ENCODE assay signal across 8 cellular contexts in genomic region chr5:72818866-72819534, GRCh38. TPM values are rescaled to one million over a fixed set of nuclear protein-coding genes. Genes with fewer than 3 reads are reported as not detected.
DNase-seq lines count a peak whose midpoint lies in the region; ATAC-seq and TF ChIP-seq lines count a peak whose summit lies in the region.

No MANE protein-coding gene starts in this region.

- DNase-seq in DMS79 treated with DMSO at 0.1 percent for 48 hours (lab: John Stamatoyannopoulos, UW), result peak; percentile 7
- DNase-seq in DMS79 (lab: John Stamatoyannopoulos, UW), result no peak
- DNase-seq in SJSA1 (ENCODE audit: low read depth in 1 of 2, low spot score in 2 of 2), result peak; percentile 53 to 59
- peak; percentile 37 to 84 (median 54) for DNase-seq in adrenal gland
- peak; percentile 83 for DNase-seq in right atrium auricular region (ENCODE audit: low spot score)
- peak; percentile 50 for DNase-seq in putamen (ENCODE audit: low spot score)

- peaks cover 8% of the 10 kb centered on the region for H3K36me3 ChIP-seq in SJSA1
- no peaks in the 10 kb centered on the region for H3K36me3 ChIP-seq in adrenal gland (replicated peaks in 1 of 2)
- no peaks in the 10 kb centered on the region for H3K36me3 ChIP-seq in right atrium auricular region

- H3K27me3 ChIP-seq in SJSA1 (replicated peaks) (no peaks in the 10 kb centered on the region), adrenal gland (no peaks in the 10 kb centered on the region), right atrium auricular region (no peaks in the 10 kb centered on the region)

- H3K4me3 ChIP-seq in SJSA1, result no peak overlapping the region
- H3K4me3 ChIP-seq in adrenal gland, result no peak overlapping the region
- H3K4me3 ChIP-seq in right atrium auricular region, result no peak overlapping the region

- H3K4me1 ChIP-seq in SJSA1 (replicated peaks), result peaks cover 29% of the 10 kb centered on the region
- peaks cover 7 to 45% of the 10 kb centered on the region in 2 donors for H3K4me1 ChIP-seq in adrenal gland (replicated peaks in 1 of 2)
- peaks cover 0 to 43% of the 10 kb centered on the region in 2 donors for H3K4me1 ChIP-seq in right atrium auricular region

- peak; percentile 59 for TF ChIP-seq CTCF in LNCAP (IDR thresholded peaks at IDR 0.05)
- peak in 5 of 6 experiments; percentile 34 to 55 (median 44) for TF ChIP-seq CTCF in adrenal gland (IDR thresholded peaks at IDR 0.05)
- peak; percentile 47 to 73 for TF ChIP-seq CTCF in right atrium auricular region (IDR thresholded peaks at IDR 0.05)

- no peak for ATAC-seq in HG03095 (IDR thresholded peaks at IDR 0.05; ENCODE audit: unreplicated experiment)

- intact Hi-C loops in adrenal gland (cut with DNase I), result no loop called here

- H3K27ac ChIP-seq in SJSA1 (peak overlapping the region; percentile 38), adrenal gland (no peak overlapping the region), right atrium auricular region (no peak overlapping the region)

- no peaks in the 10 kb centered on the region for H3K9me3 ChIP-seq in SJSA1 (replicated peaks)
- no peaks in the 10 kb centered on the region for H3K9me3 ChIP-seq in adrenal gland (replicated peaks in 1 of 3)
- H3K9me3 ChIP-seq in right atrium auricular region, result no peaks in the 10 kb centered on the region

- 57 to 62% (median 60%) methylated on average over 5 of the region's 5 CpGs for WGBS in adrenal gland, 4 donors

- no peak for TF ChIP-seq POLR2A in adrenal gland (IDR thresholded peaks at IDR 0.05)

RNA-seq across cellular contexts. Expression of gene TNPO1, which starts 2.5 kb away (rescaled TPM):
- total RNA-seq in SJSA1 (2014; rRNA removed; shearing (Covaris generic)), result 185 and 277 TPM in 2 replicates
- 100 to 1,000 TPM in 3 of 8 donors, 10 to 100 TPM in 5; 76.1 to 228 (median 83.5) TPM for total RNA-seq in adrenal gland
- polyA plus RNA-seq in adrenal gland, result 10 to 100 TPM in 1 of 3 donors, 1 to 10 TPM in 2; 4.7 to 76.5 (median 7.2) TPM
- 10 to 100 TPM; 62.4 to 82.2 TPM for total RNA-seq in right atrium auricular region
